In the genomic region with DNA sequence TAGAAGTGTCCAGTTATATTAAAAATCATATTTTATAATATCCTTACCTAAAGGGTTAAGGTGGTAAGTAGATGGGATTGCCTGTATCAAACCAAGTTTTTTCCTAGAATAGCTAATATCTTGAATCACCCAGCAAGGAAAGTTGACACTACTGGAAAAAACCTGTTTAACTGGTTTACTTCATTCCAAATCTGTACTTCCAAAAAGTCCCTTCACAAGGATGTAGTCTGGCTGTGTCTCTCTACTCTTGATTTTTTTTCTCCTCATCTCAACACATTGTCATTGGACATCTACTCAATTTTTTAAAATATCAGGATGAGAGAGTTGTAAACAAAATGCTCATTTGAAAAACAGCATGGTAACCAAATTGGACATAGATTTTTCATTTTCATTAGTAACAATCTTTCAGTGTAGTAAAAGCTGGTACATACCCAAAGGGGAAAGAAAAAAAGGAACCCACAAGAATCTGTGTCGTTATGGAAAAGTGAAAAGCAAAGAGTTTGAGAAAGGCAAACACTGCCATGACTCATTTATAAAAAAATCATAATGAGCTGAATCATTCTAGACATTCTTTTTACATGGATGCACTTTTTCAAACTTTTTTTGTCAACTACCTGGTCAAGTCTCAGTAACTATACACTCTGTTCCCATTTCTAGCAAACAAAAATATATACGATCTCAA, we compare ENCODE assay signal across 11 cellular contexts.
DNase-seq lines count a peak whose midpoint lies in the region; ATAC-seq, FAIRE-seq and TF ChIP-seq lines count a peak whose summit lies in the region.
"Had no signal": no experiment of that assay in that cellular context is flagged by ENCODE, and none has a peak within 500 bp of the region (broad histone marks: within the 10 kb centered on the region; RNA-seq: fewer than 3 reads in every experiment).

No MANE protein-coding gene starts in this region.

- dilution Hi-C loops in keratinocyte (cut with MboI; ENCODE audit: extremely low pct_ligation_motif_present, low sequenced_read_pairs), result no loop called here

- peaks cover 25% of the 10 kb centered on the region for H3K4me1 ChIP-seq in keratinocyte (ENCODE audit: control insufficient read depth, extremely low read depth, insufficient read depth, low read length)
- H3K4me1 ChIP-seq: left ventricle myocardium inferior had no signal

- no peak for TF ChIP-seq CTCF in astrocyte of the cerebellum (IDR thresholded peaks at IDR 0.05; ENCODE audit: low read depth, low read length, missing control alignments)
- no peak for TF ChIP-seq CTCF in keratinocyte (optimal IDR thresholded peaks at IDR 0.05 in 1 of 3, IDR thresholded peaks at IDR 0.05 in 1 of 3, conservative IDR thresholded peaks at IDR 0.05 in 1 of 3; ENCODE audit: extremely low read depth in 1 of 3, insufficient read depth in 2 of 3, low read length in 3 of 3)

- H3K27ac ChIP-seq in keratinocyte (ENCODE audit: control insufficient read depth, insufficient read depth, low read length), result peak overlapping the region; percentile 66
- H3K27ac ChIP-seq: left ventricle myocardium inferior had no signal

- DNase-seq in SIG-M5 treated with dmso at 0.1 percent for 504 hours (lab: John Stamatoyannopoulos, UW; ENCODE audit: unreplicated experiment), result peak; percentile 12
- DNase-seq in SIG-M5 (lab: John Stamatoyannopoulos, UW), result no peak
- peak; percentile 86 for DNase-seq in astrocyte of the cerebellum (ENCODE audit: low read depth)
- no peak for DNase-seq in keratinocyte (ENCODE audit: low read depth, low spot score)
- DNase-seq in COR-L47 (lab: John Stamatoyannopoulos, UW), result no peak
- no peak for DNase-seq in activated CD8-positive, alpha-beta memory T cell treated with anti-CD3 and anti-CD28 coated beads for 24 hours
- DNase-seq in activated effector memory CD4-positive, alpha-beta T cell treated with anti-CD3 and anti-CD28 coated beads, Interleukin-2, amount 50 U/mL, for 16 hours, result no peak
- DNase-seq: activated naive CD8-positive, alpha-beta T cell treated with anti-CD3 and anti-CD28 coated beads, Interleukin-2, amount 10 ng/mL, durations not matched to agents 7 days and 5 days; left ventricle myocardium inferior; NCI-H774 had no signal

- H3K36me3 ChIP-seq in keratinocyte (ENCODE audit: control insufficient read depth in 2 of 2, extremely low read depth in 1 of 2, insufficient read depth in 2 of 2, low read length in 2 of 2), result no peaks in the 10 kb centered on the region
- H3K36me3 ChIP-seq: left ventricle myocardium inferior had no signal

- H3K9ac ChIP-seq in keratinocyte (ENCODE audit: control insufficient read depth, extremely low read depth, insufficient read depth, low read length), result no peak overlapping the region

- in situ Hi-C loops in astrocyte of the cerebellum (cut with HindIII; ENCODE audit: low sequenced_read_pairs), result no loop called here

- peak; percentile 53 for FAIRE-seq in keratinocyte (lab: Jason Lieb, UNC)

- no peak for ATAC-seq in HG03378 (IDR thresholded peaks at IDR 0.05; ENCODE audit: unreplicated experiment)

- H3K9me3 ChIP-seq in keratinocyte (ENCODE audit: control insufficient read depth, low read depth, low read length), result no peaks in the 10 kb centered on the region

- H3K4me2 ChIP-seq in keratinocyte (ENCODE audit: control insufficient read depth, extremely low read depth, insufficient read depth, low read depth, low read length), result peak overlapping the region; percentile 11

- H3K27me3 ChIP-seq in keratinocyte (ENCODE audit: control insufficient read depth, extremely low read depth, insufficient read depth, low read length), result no peaks in the 10 kb centered on the region

- H3K79me2 ChIP-seq in keratinocyte (ENCODE audit: control insufficient read depth, insufficient read depth, low read length), result no peaks in the 10 kb centered on the region

- H3K4me3 ChIP-seq in astrocyte of the cerebellum (ENCODE audit: low read depth, low read length) (no peak overlapping the region), keratinocyte (ENCODE audit: control insufficient read depth in 2 of 3, extremely low read depth in 1 of 3, insufficient read depth in 2 of 3, low read depth in 1 of 3, low read length in 3 of 3) (peak overlapping the region in 1 of 3 experiments; percentile 29)
- H3K4me3 ChIP-seq: left ventricle myocardium inferior had no signal

- no peaks in the 10 kb centered on the region for H4K20me1 ChIP-seq in keratinocyte (ENCODE audit: control insufficient read depth, extremely low read depth, insufficient read depth, low read length)

- no peak overlapping the region for H2AFZ ChIP-seq in keratinocyte (ENCODE audit: control insufficient read depth, low read length)

- H3K9me1 ChIP-seq in keratinocyte (ENCODE audit: control insufficient read depth, extremely low read depth, insufficient read depth, low read length), result no peaks in the 10 kb centered on the region

Comparison
In these comparisons a context has a peak if more than half of its experiments do, and no peak if none do; other contexts are left out.
1. DNase-seq: peak in SIG-M5 treated with dmso at 0.1 percent for 504 hours (single experiment) and astrocyte of the cerebellum (single experiment); none in SIG-M5 (single experiment), keratinocyte (single experiment), COR-L47 (single experiment), activated CD8-positive, alpha-beta memory T cell treated with anti-CD3 and anti-CD28 coated beads for 24 hours (single experiment) and activated effector memory CD4-positive, alpha-beta T cell treated with anti-CD3 and anti-CD28 coated beads, Interleukin-2, amount 50 U/mL, for 16 hours (single experiment).